In genomic region chr1:21703318-21703963, GRCh38 we compare ENCODE assay signal across 9 cellular contexts. TPM values are rescaled to one million over a fixed set of nuclear protein-coding genes. Genes with fewer than 3 reads are reported as not detected.
DNase-seq lines count a peak whose midpoint lies in the region; ATAC-seq and TF ChIP-seq lines count a peak whose summit lies in the region.
"Had no signal": no experiment of that assay in that cellular context is flagged by ENCODE, and none has a peak within 500 bp of the region (broad histone marks: within the 10 kb centered on the region; RNA-seq: fewer than 3 reads in every experiment).

No MANE protein-coding gene starts in this region.

- H3F3A ChIP-seq in SU-DHL-6 (ENCODE audit: insufficient read depth), result no peaks in the 10 kb centered on the region

- no peak overlapping the region for H3K4me3 ChIP-seq in SU-DHL-6 (ENCODE audit: insufficient read depth, low read length, poor library complexity, severe bottlenecking)
- H3K4me3 ChIP-seq: skin epidermis had no signal

- H3K9me3 ChIP-seq in SU-DHL-6 (ENCODE audit: insufficient read depth, low read length), result no peaks in the 10 kb centered on the region

- no peaks in the 10 kb centered on the region for H4K20me1 ChIP-seq in SU-DHL-6 (ENCODE audit: low read depth, low read length)

- no peak overlapping the region for H3K4me2 ChIP-seq in SU-DHL-6 (ENCODE audit: low read depth, low read length, poor library complexity, severe bottlenecking)

- DNase-seq in DMS153 (lab: John Stamatoyannopoulos, UW) (peak; percentile 2), HS-5 (ENCODE audit: low read depth) (peak; percentile 11), hepatic stellate cell (ENCODE audit: low spot score) (peak; percentile 8), cardiac septum (ENCODE audit: low spot score) (no peak)

- H3K36me3 ChIP-seq in SU-DHL-6 (ENCODE audit: low read length), result peaks cover 16% of the 10 kb centered on the region

- TF ChIP-seq CTCF in SU-DHL-6 (IDR thresholded peaks at IDR 0.05; ENCODE audit: insufficient read depth, low read length, poor library complexity, severe bottlenecking), result peak; percentile 11

- no peak overlapping the region for H2AFZ ChIP-seq in SU-DHL-6 (ENCODE audit: low read depth, low read length, severe bottlenecking)

- H3K27ac ChIP-seq in SU-DHL-6 (ENCODE audit: low read depth, low read length), result no peak overlapping the region

- intact Hi-C loops in cardiac septum (cut with DNase I), result no loop called here

- ATAC-seq in GM21717 (IDR thresholded peaks at IDR 0.05; ENCODE audit: unreplicated experiment) (no peak), HG02642 (IDR thresholded peaks at IDR 0.05; ENCODE audit: poor library complexity, unreplicated experiment) (no peak), HG03025 (IDR thresholded peaks at IDR 0.05; ENCODE audit: low FRiP score, unreplicated experiment) (no peak)

- no peak overlapping the region for H3K9ac ChIP-seq in SU-DHL-6 (ENCODE audit: low read length)

- no peaks in the 10 kb centered on the region for H3K9me2 ChIP-seq in SU-DHL-6 (replicated peaks; ENCODE audit: insufficient read depth, low read length)

- H3K79me2 ChIP-seq in SU-DHL-6 (ENCODE audit: insufficient read depth, low read length), result no peaks in the 10 kb centered on the region

- H3K27me3 ChIP-seq in SU-DHL-6 (ENCODE audit: low read length), result no peaks in the 10 kb centered on the region

RNA-seq across cellular contexts. Expression of gene RAP1GAP, which starts 34.3 kb away (rescaled TPM):
- 2.7 TPM for total RNA-seq in cardiac septum
